ENCODE assay signal across 18 cellular contexts in genomic region chr1:234893359-234893724, GRCh38.
DNase-seq lines count a peak whose midpoint lies in the region; ATAC-seq and TF ChIP-seq lines count a peak whose summit lies in the region.
"Had no signal": no experiment of that assay in that cellular context is flagged by ENCODE, and none has a peak within 500 bp of the region (broad histone marks: within the 10 kb centered on the region; RNA-seq: fewer than 3 reads in every experiment).

No MANE protein-coding gene starts in this region.

- H3K4me3 ChIP-seq in Panc1 (ENCODE audit: low read depth in 2 of 2, low read length in 2 of 2), result no peak overlapping the region
- H3K4me3 ChIP-seq in duodenal mucosa (ENCODE audit: low read depth in 1 of 2, low read length in 2 of 2), result no peak overlapping the region
- H3K4me3 ChIP-seq in gastrocnemius medialis, result no peak overlapping the region
- no peak overlapping the region for H3K4me3 ChIP-seq in WERI-Rb-1 (ENCODE audit: low read depth, low read length)
- H3K4me3 ChIP-seq: left lung, sigmoid colon had no signal

- POLR2A ChIA-PET in Panc1 (lab: Charles Lee), result no interaction called here

- no peak for DNase-seq in activated CD4-positive, alpha-beta T cell treated with anti-CD3 and anti-CD28 coated beads, Interleukin-2, amount 10 ng/mL, durations not matched to agents 24 days and 14 days
- DNase-seq in activated CD4-positive, alpha-beta T cell treated with anti-CD3 and anti-CD28 coated beads, Interleukin-2, amount 50 U/mL, for 1 hour, result no peak
- no peak for DNase-seq in Panc1 (ENCODE audit: low read depth, low spot score)
- DNase-seq in gastrocnemius medialis, result no peak
- DNase-seq in WERI-Rb-1, result no peak
- DNase-seq: Calu3, GOT3, left lung, NCI-H1105 treated with DMSO at 0.1 percent for 48 hours, NCI-H2081 treated with DMSO at 0.1 percent for 48 hours, NCI-H510A, sigmoid colon had no signal

- H3K36me3 Mint-ChIP-seq in activated CD4-positive, alpha-beta T cell treated with anti-CD3 and anti-CD28 coated beads, Interleukin-2, amount 10 ng/mL, durations not matched to agents 24 days and 14 days (ENCODE audit: low read depth), result no peaks in the 10 kb centered on the region

- H3K36me3 ChIP-seq in Panc1 (ENCODE audit: control insufficient read depth, insufficient read depth, low read length) (no peaks in the 10 kb centered on the region), duodenal mucosa (ENCODE audit: control insufficient read depth in 1 of 2, insufficient read depth in 2 of 2, low read length in 2 of 2) (no peaks in the 10 kb centered on the region), gastrocnemius medialis (no peaks in the 10 kb centered on the region), WERI-Rb-1 (no peaks in the 10 kb centered on the region)
- H3K36me3 ChIP-seq: left lung, sigmoid colon had no signal

- TF ChIP-seq CTCF in Panc1 (IDR thresholded peaks at IDR 0.05), result no peak
- no peak for TF ChIP-seq CTCF in gastrocnemius medialis (IDR thresholded peaks at IDR 0.05 in 4 of 5, conservative IDR thresholded peaks at IDR 0.05 in 1 of 5)
- no peak for TF ChIP-seq CTCF in WERI-Rb-1 (IDR thresholded peaks at IDR 0.05; ENCODE audit: low read depth, low read length)

- in situ Hi-C loops in Panc1 (cut with HindIII; ENCODE audit: low pct_unique_long_range_greater_than_20kb, low sequenced_read_pairs), result no loop called here
- in situ Hi-C loops in gastrocnemius medialis (cut with MboI; ENCODE audit: low sequenced_read_pairs in 4 of 4), result loop anchor here (25.0 kb wide), 4 partner anchors 94 to 406 kb away; partner anchors contain the start of genes IRF2BP2 (in 3 of the 4) and TARBP1 (in 1 of the 4)

- BruUV-seq in Panc1 (replicated peaks; lab: Mats Ljungman, UMichigan), result no TSS peak

- H3K9me3 ChIP-seq in Panc1 (ENCODE audit: control insufficient read depth, insufficient read depth, low read depth, low read length) (no peaks in the 10 kb centered on the region), duodenal mucosa (ENCODE audit: control insufficient read depth in 1 of 2, low read length in 2 of 2) (no peaks in the 10 kb centered on the region), gastrocnemius medialis (no peaks in the 10 kb centered on the region), WERI-Rb-1 (ENCODE audit: severe bottlenecking) (no peaks in the 10 kb centered on the region)
- H3K9me3 ChIP-seq: left lung, sigmoid colon had no signal

- no peaks in the 10 kb centered on the region for H3K27me3 Mint-ChIP-seq in activated CD4-positive, alpha-beta T cell treated with anti-CD3 and anti-CD28 coated beads, Interleukin-2, amount 10 ng/mL, durations not matched to agents 24 days and 14 days
- H3K27me3 Mint-ChIP-seq: B cell had no signal

- CTCF ChIA-PET in Panc1 (lab: Charles Lee), result no interaction called here

- H3K9ac ChIP-seq in duodenal mucosa (ENCODE audit: low read depth in 1 of 2, low read length in 2 of 2), result no peak overlapping the region
- H3K9ac ChIP-seq: parathyroid adenoma had no signal

- TF ChIP-seq POLR2A in gastrocnemius medialis (IDR thresholded peaks at IDR 0.05), result no peak

- ATAC-seq in Panc1 (no peak), gastrocnemius medialis (no peak), HG03039 (IDR thresholded peaks at IDR 0.05; ENCODE audit: unreplicated experiment) (no peak), HG03432 (IDR thresholded peaks at IDR 0.05; ENCODE audit: unreplicated experiment) (no peak)
- ATAC-seq: left lung had no signal

- intact Hi-C loops in activated CD4-positive, alpha-beta T cell treated with anti-CD3 and anti-CD28 coated beads, Interleukin-2, amount 10 ng/mL, durations not matched to agents 24 days and 14 days (cut with micrococcal nuclease), result no loop called here
- intact Hi-C loops in Panc1 (cut with micrococcal nuclease; ENCODE audit: unreplicated experiment), result no loop called here
- intact Hi-C loops in gastrocnemius medialis (cut with DNase I; ENCODE audit: low total_unique reads), result no loop called here

- H3K9me3 Mint-ChIP-seq in activated CD4-positive, alpha-beta T cell treated with anti-CD3 and anti-CD28 coated beads, Interleukin-2, amount 10 ng/mL, durations not matched to agents 24 days and 14 days, result peaks cover 3% of the 10 kb centered on the region

- peaks cover 29% of the 10 kb centered on the region for H3K4me1 ChIP-seq in Panc1 (ENCODE audit: control insufficient read depth, insufficient read depth, low read length)
- peaks cover 1 to 17% of the 10 kb centered on the region in 2 donors for H3K4me1 ChIP-seq in duodenal mucosa (ENCODE audit: control insufficient read depth in 1 of 2, insufficient read depth in 2 of 2, low read length in 2 of 2)
- peaks cover 31 to 32% of the 10 kb centered on the region in 2 donors for H3K4me1 ChIP-seq in gastrocnemius medialis
- H3K4me1 ChIP-seq: parathyroid adenoma had no signal

- H3K4me1 Mint-ChIP-seq in activated CD4-positive, alpha-beta T cell treated with anti-CD3 and anti-CD28 coated beads, Interleukin-2, amount 10 ng/mL, durations not matched to agents 24 days and 14 days, result peaks cover 51% of the 10 kb centered on the region
- H3K4me1 Mint-ChIP-seq: B cell had no signal

- no peak overlapping the region for H3K4me3 Mint-ChIP-seq in activated CD4-positive, alpha-beta T cell treated with anti-CD3 and anti-CD28 coated beads, Interleukin-2, amount 10 ng/mL, durations not matched to agents 24 days and 14 days
- H3K4me3 Mint-ChIP-seq: B cell had no signal

- H3K27ac Mint-ChIP-seq in activated CD4-positive, alpha-beta T cell treated with anti-CD3 and anti-CD28 coated beads, Interleukin-2, amount 10 ng/mL, durations not matched to agents 24 days and 14 days, result peak overlapping the region; percentile 73
- H3K27ac Mint-ChIP-seq: B cell had no signal

- H3K27ac ChIP-seq in Panc1 (ENCODE audit: low read length) (peak overlapping the region; percentile 69), duodenal mucosa (ENCODE audit: low read depth, low read length) (peak overlapping the region; percentile 10), gastrocnemius medialis (peak overlapping the region; percentile 64 to 75 (median 66)), WERI-Rb-1 (no peak overlapping the region)
- H3K27ac ChIP-seq: 22Rv1, parathyroid adenoma, sigmoid colon had no signal

- no peaks in the 10 kb centered on the region for H3K27me3 ChIP-seq in Panc1 (ENCODE audit: control insufficient read depth, insufficient read depth, low read length)
- H3K27me3 ChIP-seq in duodenal mucosa (ENCODE audit: control insufficient read depth in 1 of 2, insufficient read depth in 2 of 2, low read length in 2 of 2), result no peaks in the 10 kb centered on the region
- H3K27me3 ChIP-seq in gastrocnemius medialis, result no peaks in the 10 kb centered on the region
- H3K27me3 ChIP-seq in WERI-Rb-1 (ENCODE audit: insufficient read depth, low read depth, severe bottlenecking), result no peaks in the 10 kb centered on the region
- H3K27me3 ChIP-seq: left lung, sigmoid colon had no signal
